Comparison of ENCODE assay signal across 24 cellular contexts in genomic region chr3:171357721-171358120, GRCh38.
"Had no signal": no experiment of that assay in that cellular context is flagged by ENCODE, and none has a peak within 500 bp of the region (broad histone marks: within the 10 kb centered on the region; RNA-seq: fewer than 3 reads in every experiment).

No MANE protein-coding gene starts in this region.

- H3K4me3 ChIP-seq: adrenal gland, breast epithelium, MG63 had no signal

- DNase-seq: activated CD4-positive, alpha-beta T cell treated with anti-CD3 and anti-CD28 coated beads for 4 hours; activated CD4-positive, CD25-positive, alpha-beta regulatory T cell; activated CD8-positive, alpha-beta memory T cell treated with anti-CD3 and anti-CD28 coated beads, Interleukin-2, amount 50 U/mL, for 48 hours; activated CD8-positive, alpha-beta T cell treated with anti-CD3 and anti-CD28 coated beads for 36 hours; activated naive CD4-positive, alpha-beta T cell treated with anti-CD3 and anti-CD28 coated beads, Interleukin-2, amount 50 U/mL, for 16 hours; activated naive CD8-positive, alpha-beta T cell treated with anti-CD3 and anti-CD28 coated beads, Interleukin-2, amount 10 ng/mL, durations not matched to agents 7 days and 5 days; activated T-cell treated with anti-CD3 and anti-CD28 coated beads, Interleukin-2, amount 50 U/mL, for 1 hour; adrenal gland; anterior cingulate cortex; caudate nucleus; MG63; MV-4-11; NCI-H1092 treated with DMSO at 0.1 percent for 48 hours; NCI-H1417 treated with DMSO at 0.1 percent for 48 hours; NCI-H1694; NCI-H2029; NCI-H345; NCI-H510A; NCI-H526 treated with DMSO at 0.1 percent for 48 hours; NCI-H82; SHP77 treated with DMSO at 0.1 percent for 48 hours; T-helper 9 cell had no signal

- H3K27ac Mint-ChIP-seq: activated CD8-positive, alpha-beta T cell treated with anti-CD3 and anti-CD28 coated beads for 36 hours; activated naive CD8-positive, alpha-beta T cell treated with anti-CD3 and anti-CD28 coated beads, Interleukin-2, amount 10 ng/mL, durations not matched to agents 7 days and 5 days; T-helper 1 cell treated with Interleukin-12 subunit alpha and Interleukin-12 subunit beta and Interleukin-4 antibody, amounts not matched to agents 30 μg/mL and 1 μg/mL, for 36 hours had no signal

- H3K27ac ChIP-seq: adrenal gland, breast epithelium had no signal

- H3K9me3 Mint-ChIP-seq: activated CD8-positive, alpha-beta T cell treated with anti-CD3 and anti-CD28 coated beads for 36 hours; activated naive CD8-positive, alpha-beta T cell treated with anti-CD3 and anti-CD28 coated beads, Interleukin-2, amount 10 ng/mL, durations not matched to agents 7 days and 5 days; T-helper 1 cell treated with Interleukin-12 subunit alpha and Interleukin-12 subunit beta and Interleukin-4 antibody, amounts not matched to agents 30 μg/mL and 1 μg/mL, for 36 hours had no signal

- H3K27me3 ChIP-seq: adrenal gland, breast epithelium, MG63 had no signal

- H3K36me3 ChIP-seq: adrenal gland, breast epithelium, MG63 had no signal

- ATAC-seq: activated CD8-positive, alpha-beta T cell treated with anti-CD3 and anti-CD28 coated beads for 36 hours had no signal

- H3K4me1 ChIP-seq: breast epithelium had no signal

- H3K27me3 Mint-ChIP-seq: activated CD8-positive, alpha-beta T cell treated with anti-CD3 and anti-CD28 coated beads for 36 hours; activated naive CD8-positive, alpha-beta T cell treated with anti-CD3 and anti-CD28 coated beads, Interleukin-2, amount 10 ng/mL, durations not matched to agents 7 days and 5 days had no signal

- H3K9me3 ChIP-seq: adrenal gland, breast epithelium, MG63 had no signal

- H3K4me3 Mint-ChIP-seq: activated CD8-positive, alpha-beta T cell treated with anti-CD3 and anti-CD28 coated beads for 36 hours; activated naive CD8-positive, alpha-beta T cell treated with anti-CD3 and anti-CD28 coated beads, Interleukin-2, amount 10 ng/mL, durations not matched to agents 7 days and 5 days; T-helper 1 cell treated with Interleukin-12 subunit alpha and Interleukin-12 subunit beta and Interleukin-4 antibody, amounts not matched to agents 30 μg/mL and 1 μg/mL, for 36 hours had no signal
